In genomic region chr22:24805790-24806662, GRCh38 we compare ENCODE assay signal across 8 cellular contexts. TPM values are rescaled to one million over a fixed set of nuclear protein-coding genes. Genes with fewer than 3 reads are reported as not detected.
DNase-seq lines count a peak whose midpoint lies in the region; TF ChIP-seq lines count a peak whose summit lies in the region.

SGSM1 (plus strand) TSS chr22:24806211; CDS start chr22:24806326, 115 bp downstream.

- intact Hi-C loops in vagina (cut with DNase I), result no loop called here

- in situ Hi-C loops in astrocyte of the cerebellum (cut with HindIII; ENCODE audit: low sequenced_read_pairs), result no loop called here

- DNase-seq in NCI-H524 (lab: John Stamatoyannopoulos, UW) (peak; percentile 46 to 74), NCI-H524 treated with DMSO at 0.1 percent for 48 hours (lab: John Stamatoyannopoulos, UW) (no peak), NAMALWA (ENCODE audit: low spot score) (peak; percentile 68), T-helper 9 cell (peak; percentile 61), astrocyte of the cerebellum (ENCODE audit: low read depth) (no peak), hypothalamus (lab: John Stamatoyannopoulos, UW) (peak in 43 of 51 donors; percentile 26 to 87 (median 68)), retinal pigment epithelial cell (ENCODE audit: low read depth) (no peak), vagina (ENCODE audit: extremely low spot score in 2 of 2) (no peak)

- no peaks in the 10 kb centered on the region for H3K36me3 ChIP-seq in vagina

- H3K27ac ChIP-seq in vagina, result peak within 1 kb of the TSS; percentile 81

- TF ChIP-seq POLR2A in vagina (IDR thresholded peaks at IDR 0.05), result peak in 1 of 2 donors; percentile 37

- H3K9me3 ChIP-seq in vagina, result no peaks in the 10 kb centered on the region

- TF ChIP-seq CTCF in astrocyte of the cerebellum (IDR thresholded peaks at IDR 0.05; ENCODE audit: low read depth, low read length, missing control alignments) (no peak), retinal pigment epithelial cell (conservative IDR thresholded peaks at IDR 0.05; ENCODE audit: low read depth, low read length) (no peak), vagina (IDR thresholded peaks at IDR 0.05) (no peak)

- peaks cover 37% of the 10 kb centered on the region for H3K4me1 ChIP-seq in vagina

- peak within 1 kb of the TSS; percentile 36 for H3K4me3 ChIP-seq in astrocyte of the cerebellum (ENCODE audit: low read depth, low read length)
- peak within 1 kb of the TSS; percentile 42 for H3K4me3 ChIP-seq in retinal pigment epithelial cell (ENCODE audit: low read length)
- peak within 1 kb of the TSS; percentile 63 to 65 for H3K4me3 ChIP-seq in vagina

- no peaks in the 10 kb centered on the region for H3K27me3 ChIP-seq in vagina

RNA-seq across cellular contexts. Expression of gene SGSM1, which starts in this region (rescaled TPM):
- total RNA-seq in vagina, result 2.9 TPM

Comparison
In these comparisons a context has a peak if more than half of its experiments do, and no peak if none do; other contexts are left out.
1. DNase-seq: peak in NCI-H524 (2 of 2), NAMALWA (single experiment), T-helper 9 cell (single experiment) and hypothalamus (43 of 51); none in NCI-H524 treated with DMSO at 0.1 percent for 48 hours (single experiment), astrocyte of the cerebellum (single experiment), retinal pigment epithelial cell (single experiment) and vagina (0 of 2).
2. Peak in every context shown above with its lines, with median percentiles within 50 percentile points of each other: H3K4me3 ChIP-seq.